In genomic region chr3:195760345-195760983, GRCh38 we compare ENCODE assay signal across 17 cellular contexts. TPM values are rescaled to one million over a fixed set of nuclear protein-coding genes. Genes with fewer than 3 reads are reported as not detected.
DNase-seq lines count a peak whose midpoint lies in the region; ATAC-seq and TF ChIP-seq lines count a peak whose summit lies in the region.
"Had no signal": no experiment of that assay in that cellular context is flagged by ENCODE, and none has a peak within 500 bp of the region (broad histone marks: within the 10 kb centered on the region; RNA-seq: fewer than 3 reads in every experiment).

No MANE protein-coding gene starts in this region.

- no peak for TF ChIP-seq CTCF in lung (IDR thresholded peaks at IDR 0.05; ENCODE audit: control extremely low read depth, extremely low read depth)
- no peak for TF ChIP-seq CTCF in spleen (IDR thresholded peaks at IDR 0.05 in 8 of 11, conservative IDR thresholded peaks at IDR 0.05 in 3 of 11)
- no peak for TF ChIP-seq CTCF in colonic mucosa (IDR thresholded peaks at IDR 0.05)

- H3K4me1 ChIP-seq in lung (ENCODE audit: control insufficient read depth in 2 of 2, insufficient read depth in 2 of 2, low read length in 2 of 2) (no peaks in the 10 kb centered on the region), spleen (peaks cover 0 to 36% (median 20%) of the 10 kb centered on the region in 6 donors), colonic mucosa (no peaks in the 10 kb centered on the region)

- WGBS in lung, 2 donors: 53 to 79% methylated on average over 21 to 22 of the region's 22 CpGs
- 76 to 83% (median 82%) methylated on average over 20 to 22 of the region's 22 CpGs for WGBS in spleen, 5 donors

- no peak overlapping the region for H3K4me3 Mint-ChIP-seq in stimulated activated naive B cell treated with anti-CD40 and anti-IgM and Interleukin-4, amounts not matched to agents 10 μg/mL and 1 μg/mL and 100 μg/mL, for 72 hours
- H3K4me3 Mint-ChIP-seq: CD4-positive, alpha-beta T cell had no signal

- TF ChIP-seq POLR2A in spleen (IDR thresholded peaks at IDR 0.05): no peak

- intact Hi-C loops in spleen (cut with DNase I; ENCODE audit: low total_unique reads): no loop called here
- intact Hi-C loops in colonic mucosa (cut with DNase I): no loop called here

- DNase-seq in H7 (peak; percentile 43), amygdala (lab: John Stamatoyannopoulos, UW) (peak in 36 of 56 donors; percentile 5 to 69 (median 33)), lung (ENCODE audit: low spot score) (peak; percentile 38), spleen (peak; percentile 45), colonic mucosa (no peak), NCI-H524 treated with DMSO at 0.1 percent for 48 hours (lab: John Stamatoyannopoulos, UW) (no peak), NCI-H2029 (lab: John Stamatoyannopoulos, UW) (no peak)
- no peak for DNase-seq in stimulated activated naive B cell treated with anti-CD40 and anti-IgM and Interleukin-4, amounts not matched to agents 10 μg/mL and 1 μg/mL and 100 μg/mL, for 72 hours
- DNase-seq: activated CD4-positive, CD25-positive, alpha-beta regulatory T cell; CD4-positive, alpha-beta T cell; NCI-H226; OCI-M1; stimulated activated CD4-positive, alpha-beta T cell treated with anti-CD3 and anti-CD28 coated beads, Interleukin-4, amount 100 ng/mL, for 1 hour had no signal

- H3K4me3 ChIP-seq in H7 (ENCODE audit: insufficient read depth, low read depth, low read length) (no peak overlapping the region), lung (no peak overlapping the region), spleen (no peak overlapping the region), colonic mucosa (no peak overlapping the region)
- H3K4me3 ChIP-seq: dorsolateral prefrontal cortex had no signal

- H3K27ac Mint-ChIP-seq in stimulated activated naive B cell treated with anti-CD40 and anti-IgM and Interleukin-4, amounts not matched to agents 10 μg/mL and 1 μg/mL and 100 μg/mL, for 72 hours: no peak overlapping the region
- H3K27ac Mint-ChIP-seq: CD4-positive, alpha-beta T cell had no signal

- H3K4me1 Mint-ChIP-seq in stimulated activated naive B cell treated with anti-CD40 and anti-IgM and Interleukin-4, amounts not matched to agents 10 μg/mL and 1 μg/mL and 100 μg/mL, for 72 hours: peaks cover 0 to 4% of the 10 kb centered on the region in 2 donors

- H3K27me3 Mint-ChIP-seq in stimulated activated naive B cell treated with anti-CD40 and anti-IgM and Interleukin-4, amounts not matched to agents 10 μg/mL and 1 μg/mL and 100 μg/mL, for 72 hours: peaks cover 62 to 66% of the 10 kb centered on the region in 2 donors

- H3K36me3 Mint-ChIP-seq in stimulated activated naive B cell treated with anti-CD40 and anti-IgM and Interleukin-4, amounts not matched to agents 10 μg/mL and 1 μg/mL and 100 μg/mL, for 72 hours: no peaks in the 10 kb centered on the region

- no peaks in the 10 kb centered on the region for H3K9me3 Mint-ChIP-seq in stimulated activated naive B cell treated with anti-CD40 and anti-IgM and Interleukin-4, amounts not matched to agents 10 μg/mL and 1 μg/mL and 100 μg/mL, for 72 hours
- H3K9me3 Mint-ChIP-seq: CD4-positive, alpha-beta T cell had no signal

- no peak overlapping the region for H3K9ac ChIP-seq in colonic mucosa (ENCODE audit: low read depth in 2 of 2, low read length in 2 of 2)

- H3K36me3 ChIP-seq in H7 (replicated peaks; ENCODE audit: control insufficient read depth, insufficient read depth, low read length) (no peaks in the 10 kb centered on the region), lung (ENCODE audit: control insufficient read depth in 2 of 2, insufficient read depth in 2 of 2, low read length in 2 of 2) (no peaks in the 10 kb centered on the region), spleen (no peaks in the 10 kb centered on the region), colonic mucosa (peaks cover 3% of the 10 kb centered on the region)

- H3K27me3 ChIP-seq in H7 (ENCODE audit: control insufficient read depth, insufficient read depth, low read length) (no peaks in the 10 kb centered on the region), lung (ENCODE audit: control insufficient read depth, insufficient read depth) (no peaks in the 10 kb centered on the region), spleen (replicated peaks in 1 of 7) (peaks cover 0 to 86% (median 23%) of the 10 kb centered on the region in 7 donors), colonic mucosa (peaks cover 4% of the 10 kb centered on the region)

- peak overlapping the region in 1 of 2 donors; percentile 68 for H3K27ac ChIP-seq in lung (ENCODE audit: low read depth in 1 of 2, low read length in 1 of 2)
- no peak overlapping the region for H3K27ac ChIP-seq in spleen
- H3K27ac ChIP-seq in colonic mucosa: no peak overlapping the region
- H3K27ac ChIP-seq: dorsolateral prefrontal cortex had no signal

- no peaks in the 10 kb centered on the region for H3K9me3 ChIP-seq in lung (ENCODE audit: control insufficient read depth in 2 of 2, insufficient read depth in 1 of 2, low read length in 1 of 2)
- no peaks in the 10 kb centered on the region for H3K9me3 ChIP-seq in spleen
- no peaks in the 10 kb centered on the region for H3K9me3 ChIP-seq in colonic mucosa

- ATAC-seq in lung (ENCODE audit: insufficient read depth, low FRiP score): peak; percentile 19
- ATAC-seq in stimulated activated naive B cell treated with anti-CD40 and anti-IgM and Interleukin-4, amounts not matched to agents 10 μg/mL and 1 μg/mL and 100 μg/mL, for 72 hours (replicated peaks): no peak

RNA-seq across cellular contexts. Expression of gene MUC20, which starts 39.7 kb away (rescaled TPM):
- 0.52 and 0.69 TPM in 2 replicates for total RNA-seq in H7 (2014; rRNA removed; shearing (Covaris generic))
- 10 to 100 TPM; 15.7 to 20.7 TPM for total RNA-seq in lung
- 10 to 100 TPM; 11.0 to 23.9 TPM for polyA plus RNA-seq in lung
- 10 to 100 TPM in 1 of 7 donors, 1 to 10 TPM in 6; 1.8 to 13.6 (median 3.2) TPM for total RNA-seq in spleen
- polyA plus RNA-seq in spleen: 1 to 10 TPM in 2 of 3 donors, under 1 TPM in 1; 0.38 to 5.4 (median 3.3) TPM
- 100 to 1,000 TPM in 1 of 2 donors, 10 to 100 TPM in 1; 58.1 to 170 TPM for total RNA-seq in colonic mucosa

RNA-seq across cellular contexts. Expression of gene MUC4, which starts 51.3 kb away (rescaled TPM):
- 3.5 and 4.0 TPM in 2 replicates for total RNA-seq in H7 (2014; rRNA removed; shearing (Covaris generic))
- total RNA-seq in lung: 10 to 100 TPM; 32.0 to 56.0 TPM
- 10 to 100 TPM in 1 of 2 donors, 1 to 10 TPM in 1; 10.0 to 11.7 TPM for polyA plus RNA-seq in lung
- not detected for total RNA-seq in spleen
- under 1 TPM in 2 of 3 donors, not detected in 1; 0.02 to 0.03 TPM for polyA plus RNA-seq in spleen
- total RNA-seq in colonic mucosa: 100 to 1,000 TPM; 150 to 203 TPM
- total RNA-seq: CD4-positive, alpha-beta T cell; fibroblast of lung; pulmonary artery endothelial cell had no signal
- polyA plus RNA-seq: fibroblast of lung, urinary bladder had no signal

Comparison
In these comparisons a context has a peak if more than half of its experiments do, and no peak if none do; other contexts are left out.
1. DNase-seq: peak in H7 (single experiment), amygdala (36 of 56), lung (single experiment) and spleen (single experiment); none in colonic mucosa (single experiment), NCI-H524 treated with DMSO at 0.1 percent for 48 hours (single experiment), stimulated activated naive B cell treated with anti-CD40 and anti-IgM and Interleukin-4, amounts not matched to agents 10 μg/mL and 1 μg/mL and 100 μg/mL, for 72 hours (single experiment) and NCI-H2029 (single experiment).